9 cellular contexts compared by ENCODE assay signal in genomic region chr9:129351642-129352151, GRCh38.
A peak's percentile ranks its signal among the peaks of the same experiment; 100 is the strongest.
DNase-seq lines count a peak whose midpoint lies in the region; ATAC-seq, FAIRE-seq and TF ChIP-seq lines count a peak whose summit lies in the region.
"Had no signal": no experiment of that assay in that cellular context is flagged by ENCODE, and none has a peak within 500 bp of the region (broad histone marks: within the 10 kb centered on the region; RNA-seq: fewer than 3 reads in every experiment).

No MANE protein-coding gene starts in this region.

- no peaks in the 10 kb centered on the region for H4K20me1 ChIP-seq in MM.1S (ENCODE audit: insufficient read depth, low read length)

- H3K4me1 ChIP-seq in A549, result peaks cover 66% of the 10 kb centered on the region
- no peaks in the 10 kb centered on the region for H3K4me1 ChIP-seq in MM.1S (ENCODE audit: low read length)
- peaks cover 12% of the 10 kb centered on the region for H3K4me1 ChIP-seq in mucosa of stomach (ENCODE audit: control insufficient read depth, insufficient read depth, low read length)

- H3K4me2 ChIP-seq in A549 (peak overlapping the region; percentile 99), MM.1S (ENCODE audit: low read depth, low read length) (peak overlapping the region; percentile 62; the same call in 1 of the 2 replicates)

- 3% methylated on average over 18 of the region's 21 CpGs for WGBS in A549 (ENCODE audit: missing lambda C conversion rate)

- peak overlapping the region; percentile 85 for H3K4me3 Mint-ChIP-seq in dendritic cell treated with granulocyte-macrophage colony-stimulating factor and Interleukin-4, amounts not matched to agents 40 ng/mL and 50 ng/mL, for 4 days
- H3K4me3 Mint-ChIP-seq in activated T-helper 2 cell treated with anti-CD3 and anti-CD28 coated beads, Interferon-gamma antibody, Interleukin-2, Interleukin-4, amounts not matched to agents 10 μg/mL and 5 μg/mL and 100 μg/mL, durations not matched to agents 14 hours and 24 hours and 36 hours (ENCODE audit: low read depth), result no peak overlapping the region

- TF ChIP-seq CTCF in A549 (IDR thresholded peaks at IDR 0.05) (no peak), MM.1S (IDR thresholded peaks at IDR 0.05; ENCODE audit: low read length) (no peak)

- H3K36me3 ChIP-seq in MM.1S (replicated peaks; ENCODE audit: insufficient read depth, low read length) (no peaks in the 10 kb centered on the region), mucosa of stomach (ENCODE audit: control insufficient read depth, insufficient read depth, low read length) (no peaks in the 10 kb centered on the region)

- CTCF ChIA-PET in A549 (lab: Yijun Ruan, JAX) (interaction anchor here (0.5 to 1.3 kb wide), 2 partner anchors 36 to 220 kb away, joined by 3 read pairs; no protein-coding TSS in a partner anchor), HEK293T (lab: Yijun Ruan, JAX) (no interaction called here)

- H3K9ac ChIP-seq in MM.1S (ENCODE audit: low read length) (no peak overlapping the region), mucosa of stomach (ENCODE audit: low read length) (peak overlapping the region; percentile 47)

- H3K4me1 Mint-ChIP-seq in dendritic cell treated with granulocyte-macrophage colony-stimulating factor and Interleukin-4, amounts not matched to agents 40 ng/mL and 50 ng/mL, for 4 days (ENCODE audit: low read depth), result peaks cover 59% of the 10 kb centered on the region
- peaks cover 2% of the 10 kb centered on the region for H3K4me1 Mint-ChIP-seq in activated T-helper 2 cell treated with anti-CD3 and anti-CD28 coated beads, Interferon-gamma antibody, Interleukin-2, Interleukin-4, amounts not matched to agents 10 μg/mL and 5 μg/mL and 100 μg/mL, durations not matched to agents 14 hours and 24 hours and 36 hours (ENCODE audit: low read depth)

- peaks cover 2% of the 10 kb centered on the region for H3K27me3 Mint-ChIP-seq in dendritic cell treated with granulocyte-macrophage colony-stimulating factor and Interleukin-4, amounts not matched to agents 40 ng/mL and 50 ng/mL, for 4 days
- H3K27me3 Mint-ChIP-seq in activated T-helper 2 cell treated with anti-CD3 and anti-CD28 coated beads, Interferon-gamma antibody, Interleukin-2, Interleukin-4, amounts not matched to agents 10 μg/mL and 5 μg/mL and 100 μg/mL, durations not matched to agents 14 hours and 24 hours and 36 hours (ENCODE audit: low read depth), result peaks cover 10% of the 10 kb centered on the region

- FAIRE-seq in A549 (lab: Jason Lieb, UNC), result no peak

- H3K9me3 ChIP-seq in A549 (peaks cover 14% of the 10 kb centered on the region), MM.1S (replicated peaks; ENCODE audit: insufficient read depth, low read length) (no peaks in the 10 kb centered on the region), mucosa of stomach (ENCODE audit: control insufficient read depth, low read length) (no peaks in the 10 kb centered on the region)

- POLR2A ChIA-PET in A549 (lab: Yijun Ruan, JAX), result no interaction called here
- POLR2A ChIA-PET in HEK293T (lab: Yijun Ruan, JAX), result no interaction called here

- H3K36me3 Mint-ChIP-seq in dendritic cell treated with granulocyte-macrophage colony-stimulating factor and Interleukin-4, amounts not matched to agents 40 ng/mL and 50 ng/mL, for 4 days (ENCODE audit: low read depth), result no peaks in the 10 kb centered on the region
- H3K36me3 Mint-ChIP-seq in activated T-helper 2 cell treated with anti-CD3 and anti-CD28 coated beads, Interferon-gamma antibody, Interleukin-2, Interleukin-4, amounts not matched to agents 10 μg/mL and 5 μg/mL and 100 μg/mL, durations not matched to agents 14 hours and 24 hours and 36 hours (ENCODE audit: low read depth), result no peaks in the 10 kb centered on the region

- peak in 1 of 2 experiments; percentile 41 for DNase-seq in A549 (ENCODE audit: low read depth in 1 of 2, low spot score in 1 of 2)
- DNase-seq in MM.1S, result no peak
- DNase-seq in NCI-H1694 (lab: John Stamatoyannopoulos, UW), result no peak
- no peak for DNase-seq in HEK293T (ENCODE audit: extremely low spot score)
- no peak for DNase-seq in mesenteric fat pad (ENCODE audit: low spot score)
- DNase-seq in activated T-helper 2 cell treated with anti-CD3 and anti-CD28 coated beads, Interferon-gamma antibody, Interleukin-2, Interleukin-4, amounts not matched to agents 10 μg/mL and 5 μg/mL and 100 μg/mL, durations not matched to agents 14 hours and 24 hours and 36 hours (ENCODE audit: low spot score), result no peak
- DNase-seq: EL had no signal

- H3K79me2 ChIP-seq in MM.1S (ENCODE audit: low read length), result no peaks in the 10 kb centered on the region

- peak overlapping the region; percentile 85 for H3K27ac Mint-ChIP-seq in dendritic cell treated with granulocyte-macrophage colony-stimulating factor and Interleukin-4, amounts not matched to agents 40 ng/mL and 50 ng/mL, for 4 days
- no peak overlapping the region for H3K27ac Mint-ChIP-seq in activated T-helper 2 cell treated with anti-CD3 and anti-CD28 coated beads, Interferon-gamma antibody, Interleukin-2, Interleukin-4, amounts not matched to agents 10 μg/mL and 5 μg/mL and 100 μg/mL, durations not matched to agents 14 hours and 24 hours and 36 hours

- peaks cover 47% of the 10 kb centered on the region for H3K27me3 ChIP-seq in MM.1S (replicated peaks; ENCODE audit: insufficient read depth, low read length)
- peaks cover 4% of the 10 kb centered on the region for H3K27me3 ChIP-seq in mucosa of stomach (ENCODE audit: control insufficient read depth, insufficient read depth, low read length)

- H3F3A ChIP-seq in MM.1S (ENCODE audit: insufficient read depth, low read length), result no peaks in the 10 kb centered on the region

- H3K9me2 ChIP-seq in MM.1S (replicated peaks; ENCODE audit: insufficient read depth, low read length), result no peaks in the 10 kb centered on the region

- H3K27ac ChIP-seq in A549 (peak overlapping the region; percentile 98 to 99), MM.1S (ENCODE audit: low read length) (no peak overlapping the region)

- TF ChIP-seq EP300 in A549 (IDR thresholded peaks at IDR 0.05), result no peak

- TF ChIP-seq POLR2A in A549 (IDR thresholded peaks at IDR 0.05; ENCODE audit: low read length), result no peak

- H2AFZ ChIP-seq in MM.1S (ENCODE audit: low read length), result peak overlapping the region; percentile 42; the same call in 1 of the 2 replicates

- H3K4me3 ChIP-seq in A549 (peak overlapping the region; percentile 60), MM.1S (ENCODE audit: low read length) (peak overlapping the region; percentile 36; the same call in 1 of the 2 replicates), mucosa of stomach (ENCODE audit: low read length) (no peak overlapping the region)

- H3K9me3 Mint-ChIP-seq in dendritic cell treated with granulocyte-macrophage colony-stimulating factor and Interleukin-4, amounts not matched to agents 40 ng/mL and 50 ng/mL, for 4 days, result peaks cover 18% of the 10 kb centered on the region
- H3K9me3 Mint-ChIP-seq in activated T-helper 2 cell treated with anti-CD3 and anti-CD28 coated beads, Interferon-gamma antibody, Interleukin-2, Interleukin-4, amounts not matched to agents 10 μg/mL and 5 μg/mL and 100 μg/mL, durations not matched to agents 14 hours and 24 hours and 36 hours, result peaks cover 10% of the 10 kb centered on the region

- TF ChIP-seq RAD21 in A549 (conservative IDR thresholded peaks at IDR 0.05 in 1 of 2, IDR thresholded peaks at IDR 0.05 in 1 of 2), result no peak

- intact Hi-C loops in dendritic cell treated with granulocyte-macrophage colony-stimulating factor and Interleukin-4, amounts not matched to agents 40 ng/mL and 50 ng/mL, for 4 days (cut with micrococcal nuclease), result no loop called here
- intact Hi-C loops in activated T-helper 2 cell treated with anti-CD3 and anti-CD28 coated beads, Interferon-gamma antibody, Interleukin-2, Interleukin-4, amounts not matched to agents 10 μg/mL and 5 μg/mL and 100 μg/mL, durations not matched to agents 14 hours and 24 hours and 36 hours (cut with micrococcal nuclease), result no loop called here

- ATAC-seq in A549, result peak in 1 of 2 experiments; percentile 34; a peak in 3 of 6 replicates

TF ChIP-seq in A549, 52 proteins besides CTCF, POLR2A, EP300 and RAD21 (continues in another document):
- TF ChIP-seq CBX8 (IDR thresholded peaks at IDR 0.05), result no peak
- TF ChIP-seq FOXS1 (CRISPR knock-in tag; IDR thresholded peaks at IDR 0.05), result no peak
- TF ChIP-seq TFCP2L1 (CRISPR knock-in tag; IDR thresholded peaks at IDR 0.05), result no peak
- no peak for TF ChIP-seq RARB (CRISPR knock-in tag; IDR thresholded peaks at IDR 0.05)
- no peak for TF ChIP-seq PHF8 (IDR thresholded peaks at IDR 0.05; ENCODE audit: borderline replicate concordance, low read depth)

TF ChIP-seq in HEK293T, 16 proteins besides CTCF, POLR2A, EP300 and RAD21:
- TF ChIP-seq FOXA1 (IDR thresholded peaks at IDR 0.05), result no peak
- TF ChIP-seq NFRKB (IDR thresholded peaks at IDR 0.05), result no peak
- no peak for TF ChIP-seq ELF4 (IDR thresholded peaks at IDR 0.05)
- TF ChIP-seq FOXM1 (IDR thresholded peaks at IDR 0.05; ENCODE audit: borderline replicate concordance), result no peak
- TF ChIP-seq PKNOX1 (IDR thresholded peaks at IDR 0.05), result no peak
- no peak for TF ChIP-seq SP1 (IDR thresholded peaks at IDR 0.05)
- no peak for TF ChIP-seq ZNF384 (IDR thresholded peaks at IDR 0.05)
- no peak for TF ChIP-seq FOXK2 (IDR thresholded peaks at IDR 0.05)
- no peak for TF ChIP-seq CTBP1 (IDR thresholded peaks at IDR 0.05; ENCODE audit: borderline replicate concordance)
- no peak for TF ChIP-seq ARNT (IDR thresholded peaks at IDR 0.05)
- TF ChIP-seq HDGF (IDR thresholded peaks at IDR 0.05; ENCODE audit: borderline replicate concordance), result no peak
- TF ChIP-seq L3MBTL2 (conservative IDR thresholded peaks at IDR 0.05), result no peak
- no peak for TF ChIP-seq SUZ12 (IDR thresholded peaks at IDR 0.05)
- no peak for TF ChIP-seq LEF1 (IDR thresholded peaks at IDR 0.05; ENCODE audit: borderline replicate concordance)
- TF ChIP-seq BHLHE40 (IDR thresholded peaks at IDR 0.05; ENCODE audit: borderline replicate concordance), result no peak
TF ChIP-seq in HEK293T: peak in this region for 0.
